In the genomic region with DNA sequence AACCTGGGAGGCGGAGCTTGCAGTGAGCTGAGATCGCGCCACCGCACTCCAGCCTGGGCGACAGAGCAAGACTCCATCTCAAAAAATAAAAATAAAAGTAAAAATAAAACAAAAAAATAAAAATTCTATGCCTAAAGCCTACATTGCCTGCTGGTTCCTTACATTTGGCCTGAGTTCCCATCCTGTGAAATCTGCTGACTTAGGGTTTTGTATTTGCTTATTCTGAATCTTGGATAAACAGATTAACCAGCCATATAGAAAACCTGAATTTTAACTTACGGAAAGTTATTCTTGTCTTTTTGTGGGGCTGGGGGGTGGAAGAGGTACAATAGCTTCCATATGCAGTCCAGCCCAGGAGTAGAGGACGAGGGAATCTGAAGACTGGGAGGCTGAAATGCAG, we compare ENCODE assay signal across 24 cellular contexts.
"Had no signal": no experiment of that assay in that cellular context is flagged by ENCODE, and none has a peak within 500 bp of the region (broad histone marks: within the 10 kb centered on the region; RNA-seq: fewer than 3 reads in every experiment).

No MANE protein-coding gene starts in this region.

- H3K4me1 ChIP-seq: colonic mucosa, foreskin keratinocyte, gastroesophageal sphincter, left lung, lower lobe of right lung had no signal

- H3K4me3 Mint-ChIP-seq: mesothelial cell of epicardium had no signal

- ATAC-seq: foreskin keratinocyte, gastroesophageal sphincter, heart left ventricle, left cardiac atrium, left lung, left ventricle myocardium superior, lower lobe of right lung, mucosa of descending colon had no signal

- H3K27ac ChIP-seq: colonic mucosa, dorsolateral prefrontal cortex, esophagus muscularis mucosa, foreskin keratinocyte, gastroesophageal sphincter, hepatocyte, left lung, lower lobe of right lung had no signal

- H3K9me3 Mint-ChIP-seq: immature natural killer cell, mesothelial cell of epicardium had no signal

- H3K4me2 ChIP-seq: hepatocyte had no signal

- FAIRE-seq: endothelial cell of umbilical vein, frontal cortex, kidney had no signal

- H3K79me2 ChIP-seq: hepatocyte had no signal

- H3K27ac Mint-ChIP-seq: mesothelial cell of epicardium had no signal

- H3K4me3 ChIP-seq: colonic mucosa, dorsolateral prefrontal cortex, esophagus muscularis mucosa, gastroesophageal sphincter, heart left ventricle, hepatocyte, left lung, lower lobe of right lung, mucosa of descending colon had no signal

- DNase-seq: colonic mucosa; dermis blood vessel endothelial cell; dorsolateral prefrontal cortex; effector CD4-positive, alpha-beta T cell; effector memory CD4-positive, alpha-beta T cell; foreskin keratinocyte; heart left ventricle; hypothalamus; islet precursor cell; kidney; kidney glomerular epithelial cell; left cardiac atrium; left lung; left ventricle myocardium superior; lower lobe of right lung; mesenchymal stem cell; mucosa of descending colon had no signal

- H3K27me3 ChIP-seq: colonic mucosa, dorsolateral prefrontal cortex, esophagus muscularis mucosa, gastroesophageal sphincter, heart left ventricle, hepatocyte, left lung had no signal

- H3K36me3 ChIP-seq: colonic mucosa had no signal

- H3K9me3 ChIP-seq: colonic mucosa, esophagus muscularis mucosa, gastroesophageal sphincter, heart left ventricle, left lung, lower lobe of right lung, mucosa of descending colon had no signal

- H2AFZ ChIP-seq: hepatocyte had no signal
